14 cellular contexts compared by ENCODE assay signal in the genomic region with DNA sequence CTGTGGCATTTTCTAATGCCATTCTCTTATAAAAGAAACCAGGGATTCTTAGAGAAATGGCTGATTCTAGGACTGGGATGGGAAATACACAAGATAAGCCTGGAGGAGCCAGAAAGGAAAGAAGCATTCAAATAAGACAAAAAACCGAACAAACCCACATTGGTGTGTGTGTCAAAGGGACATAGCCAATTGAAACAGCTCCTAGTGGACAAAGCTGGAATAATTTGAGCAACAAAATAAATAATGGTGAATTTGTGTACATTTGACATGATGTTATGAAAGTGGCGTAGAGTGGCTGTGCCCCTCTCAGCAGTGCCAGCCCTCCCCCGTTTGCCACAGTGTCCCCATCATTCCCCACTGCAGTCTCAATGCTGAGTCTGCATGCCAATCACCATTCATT. TPM values are rescaled to one million over a fixed set of nuclear protein-coding genes. Genes with fewer than 3 reads are reported as not detected.
DNase-seq lines count a peak whose midpoint lies in the region; ATAC-seq, FAIRE-seq and TF ChIP-seq lines count a peak whose summit lies in the region.
"Had no signal": no experiment of that assay in that cellular context is flagged by ENCODE, and none has a peak within 500 bp of the region (broad histone marks: within the 10 kb centered on the region; RNA-seq: fewer than 3 reads in every experiment).

No MANE protein-coding gene starts in this region.

- FAIRE-seq in K562 (lab: Jason Lieb, UNC): no peak
- FAIRE-seq: islet of Langerhans had no signal

- TF ChIP-seq RAD21 in K562 (CRISPR knock-in tag; conservative IDR thresholded peaks at IDR 0.05 in 1 of 2, IDR thresholded peaks at IDR 0.05 in 1 of 2): no peak

- H3K9me1 ChIP-seq in K562 (ENCODE audit: control insufficient read depth, insufficient read depth, low read length): no peaks in the 10 kb centered on the region

- TF ChIP-seq EP300 in K562 (IDR thresholded peaks at IDR 0.05; ENCODE audit: low read length): no peak
- TF ChIP-seq EP300 in sigmoid colon (IDR thresholded peaks at IDR 0.05): no peak

- no peaks in the 10 kb centered on the region for H3K4me1 Mint-ChIP-seq in neural progenitor cell
- H3K4me1 Mint-ChIP-seq: central memory CD8-positive, alpha-beta T cell had no signal

- H3K27ac Mint-ChIP-seq in neural progenitor cell: no peak overlapping the region

- H3K9me3 ChIP-seq in K562 (replicated peaks; ENCODE audit: control insufficient read depth, insufficient read depth, low read depth, low read length) (no peaks in the 10 kb centered on the region), neural progenitor cell (ENCODE audit: low read depth) (no peaks in the 10 kb centered on the region), sigmoid colon (no peaks in the 10 kb centered on the region)

- no peaks in the 10 kb centered on the region for H3K79me2 ChIP-seq in K562 (ENCODE audit: control insufficient read depth, insufficient read depth, low read length)
- no peaks in the 10 kb centered on the region for H3K79me2 ChIP-seq in neural progenitor cell (ENCODE audit: low read depth)

- CTCF ChIA-PET in K562 (lab: Yijun Ruan, JAX; ENCODE audit: low intra/inter-chr PET ratio): no interaction called here

- H4K20me1 ChIP-seq in K562 (replicated peaks; ENCODE audit: control insufficient read depth, insufficient read depth, low read length) (no peaks in the 10 kb centered on the region), neural progenitor cell (ENCODE audit: low read depth) (no peaks in the 10 kb centered on the region)

- no peaks in the 10 kb centered on the region for H3K36me3 Mint-ChIP-seq in neural progenitor cell

- H3K4me1 ChIP-seq in K562 (replicated peaks in 1 of 2; ENCODE audit: control insufficient read depth in 2 of 2, insufficient read depth in 2 of 2, low read length in 2 of 2) (no peaks in the 10 kb centered on the region), neural progenitor cell (no peaks in the 10 kb centered on the region), sigmoid colon (no peaks in the 10 kb centered on the region)

- no peak overlapping the region for H3K9ac ChIP-seq in K562 (ENCODE audit: insufficient read depth in 1 of 2, low read depth in 2 of 2, low read length in 2 of 2)
- H3K9ac ChIP-seq in neural progenitor cell: no peak overlapping the region

- 7% methylated on average over 3 of the region's 3 CpGs for whole genome bisulfite sequencing in K562 (ENCODE audit: insufficient coverage, low coverage, missing lambda C conversion rate)
- WGBS in sigmoid colon, 2 donors: 69 to 84% methylated on average over 3 of the region's 3 CpGs

- no peak overlapping the region for H3K4me3 Mint-ChIP-seq in neural progenitor cell
- H3K4me3 Mint-ChIP-seq: central memory CD8-positive, alpha-beta T cell had no signal

- in situ Hi-C loops in K562 (cut with MboI): no loop called here

- intact Hi-C loops in K562 (cut with micrococcal nuclease) (no loop called here), sigmoid colon (cut with DNase I) (no loop called here)

- TF ChIP-seq POLR2A in K562 (conservative IDR thresholded peaks at IDR 0.05) (no peak), sigmoid colon (IDR thresholded peaks at IDR 0.05) (no peak)

- H2AFZ ChIP-seq in K562 (ENCODE audit: low read depth, low read length) (no peak overlapping the region), neural progenitor cell (replicated peaks) (no peak overlapping the region)

- no peak for DNase-seq in GM10266 (ENCODE audit: extremely low spot score)
- peak in 1 of 4 experiments; percentile 11 for DNase-seq in K562 (ENCODE audit: extremely low read depth in 1 of 4, low spot score in 3 of 4)
- no peak for DNase-seq in neural progenitor cell (ENCODE audit: low spot score)
- no peak for DNase-seq in KG1 (lab: John Stamatoyannopoulos, UW)
- no peak for DNase-seq in sigmoid colon
- DNase-seq in AG08395 (ENCODE audit: low spot score): no peak
- DNase-seq: NCI-H1048, NCI-H510A had no signal

- TF ChIP-seq CTCF in GM10266 (IDR thresholded peaks at IDR 0.05; ENCODE audit: control insufficient read depth, insufficient read depth, low read depth, missing control alignments) (peak; percentile 10), LNCAP (IDR thresholded peaks at IDR 0.05) (peak; percentile 48), K562 (IDR thresholded peaks at IDR 0.05 in 2 of 3, conservative IDR thresholded peaks at IDR 0.05 in 1 of 3; ENCODE audit: insufficient read depth in 2 of 3, low read depth in 1 of 3, low read length in 3 of 3) (peak in 1 of 3 experiments; percentile 45; a peak in 2 of 6 replicates), neural progenitor cell (IDR thresholded peaks at IDR 0.05) (peak; percentile 39), sigmoid colon (IDR thresholded peaks at IDR 0.05) (no peak)

- H3K36me3 ChIP-seq in K562 (ENCODE audit: control insufficient read depth, insufficient read depth, low read length) (no peaks in the 10 kb centered on the region), neural progenitor cell (no peaks in the 10 kb centered on the region), sigmoid colon (no peaks in the 10 kb centered on the region)

- POLR2A ChIA-PET in K562 (lab: Yijun Ruan, JAX): no interaction called here

- no peaks in the 10 kb centered on the region for H3K9me3 Mint-ChIP-seq in neural progenitor cell
- H3K9me3 Mint-ChIP-seq: central memory CD8-positive, alpha-beta T cell had no signal

- ATAC-seq in K562 (peak; percentile 23; the same call in 1 of the 3 replicates), GM19023 (IDR thresholded peaks at IDR 0.05; ENCODE audit: unreplicated experiment) (no peak)
- ATAC-seq: sciatic nerve had no signal

- H3K27me3 ChIP-seq in K562 (ENCODE audit: control insufficient read depth in 2 of 2, insufficient read depth in 2 of 2, low read length in 2 of 2) (no peaks in the 10 kb centered on the region; a peak in 1 of 5 replicates), neural progenitor cell (no peaks in the 10 kb centered on the region), sigmoid colon (no peaks in the 10 kb centered on the region)

- H3K4me3 ChIP-seq in K562: no peak overlapping the region
- no peak overlapping the region for H3K4me3 ChIP-seq in neural progenitor cell
- H3K4me3 ChIP-seq in sigmoid colon: no peak overlapping the region
- H3K4me3 ChIP-seq: SK-N-MC had no signal

- H3K27ac ChIP-seq in K562 (ENCODE audit: extremely low read depth, low read depth, low read length) (no peak overlapping the region), neural progenitor cell (no peak overlapping the region), sigmoid colon (no peak overlapping the region)
- H3K27ac ChIP-seq: SK-N-MC had no signal

- no peaks in the 10 kb centered on the region for H3F3A ChIP-seq in neural progenitor cell (ENCODE audit: low read depth)

- H3K4me2 ChIP-seq in K562 (ENCODE audit: insufficient read depth, low read length): no peak overlapping the region
- H3K4me2 ChIP-seq in neural progenitor cell: no peak overlapping the region

- BruUV-seq in K562 (replicated peaks; lab: Mats Ljungman, UMichigan): no TSS peak

- H3K27me3 Mint-ChIP-seq in neural progenitor cell (ENCODE audit: insufficient read depth, low read depth): no peaks in the 10 kb centered on the region

TF ChIP-seq in K562, 482 proteins besides CTCF, POLR2A, EP300 and RAD21 (continues in another document):
- no peak for TF ChIP-seq NFE2L1 (tag; IDR thresholded peaks at IDR 0.05; ENCODE audit: borderline replicate concordance, low read depth)
- TF ChIP-seq FOXK2 (conservative IDR thresholded peaks at IDR 0.05 in 1 of 2, IDR thresholded peaks at IDR 0.05 in 1 of 2; ENCODE audit: low read depth in 2 of 2): no peak
- no peak for TF ChIP-seq PML (IDR thresholded peaks at IDR 0.05; ENCODE audit: low read length)
- TF ChIP-seq YY1 (IDR thresholded peaks at IDR 0.05; ENCODE audit: borderline replicate concordance in 1 of 3, control insufficient read depth in 1 of 3, extremely low read depth in 1 of 3, insufficient read depth in 3 of 3, insufficient read length in 1 of 3, insufficient replicate concordance in 2 of 3, low read depth in 1 of 3, low read length in 2 of 3): no peak

RNA-seq across cellular contexts. Expression of a gene that starts 55.5 kb away (rescaled TPM):
- not detected in 2 replicates for total RNA-seq in K562 (2011; cell fraction: chromatin; rRNA removed; ENCODE audit: low replicate concordance)
- not detected in 2 replicates for total RNA-seq in K562 (2011; cell fraction: nucleolus; rRNA removed)
- total RNA-seq in K562 (2011; cell fraction: nucleoplasm; rRNA removed): not detected in 2 replicates
- total RNA-seq in K562 (2014; rRNA removed): not detected in 2 replicates
- total RNA-seq in K562 (2014; rRNA removed; fragmentation: Illumina TruSeq; extraction: Trizol): 0.03 and 0.04 TPM in 2 replicates
- not detected in 2 replicates for total RNA-seq in K562 (2015; rRNA removed; fragmentation: Illumina TruSeq; extraction: Trizol)
- total RNA-seq in K562 (2021): not detected in 2 replicates
- 0.01 and 0.04 TPM in 2 replicates for polyA plus RNA-seq in K562 (2011; rRNA removed)
- not detected in 2 replicates for polyA plus RNA-seq in K562 (2011; cell fraction: cytosol; rRNA removed)
- 0.03 and 0.04 TPM in 2 replicates for polyA plus RNA-seq in K562 (2011; cell fraction: nucleus; rRNA removed)
- 0.08 and 0.33 TPM in 2 replicates for polyA plus RNA-seq in K562 (2012)
- 0.01 TPM in 1 of 2 replicates, not detected in the other for polyA plus RNA-seq in K562 (2014; fragmentation: Illumina TruSeq; extraction: Trizol)
- under 1 TPM; 0.32 to 0.43 TPM for polyA plus RNA-seq in K562 (2014; fragmentation: Nextera tagmentation; extraction: Ambion mirVana)
- polyA plus RNA-seq in K562 (2014; rRNA removed): not detected in 2 replicates
- 0.04 TPM in 1 of 2 replicates, not detected in the other for polyA minus RNA-seq in K562 (2011; rRNA and poly(A)+ RNA removed)
- not detected in 2 replicates for polyA minus RNA-seq in K562 (2011; cell fraction: cytosol; rRNA and poly(A)+ RNA removed)
- not detected in 2 replicates for polyA minus RNA-seq in K562 (2011; cell fraction: nucleus; rRNA and poly(A)+ RNA removed)
- 0.71 and 0.77 TPM in 2 replicates for total RNA-seq in neural progenitor cell (ENCODE audit: low replicate concordance)
- total RNA-seq in sigmoid colon: under 1 TPM in 1 of 4 donors, not detected in 3; 0.28 TPM
- under 1 TPM; under 0.01 to 0.23 (median 0.12) TPM for polyA plus RNA-seq in sigmoid colon
- total RNA-seq: sciatic nerve had no signal

Comparison
In these comparisons a context has a peak if more than half of its experiments do, and no peak if none do; other contexts are left out.
1. CTCF ChIP-seq: peak in GM10266 (single experiment), LNCAP (single experiment) and neural progenitor cell (single experiment); none in sigmoid colon (0 of 4).